ENCODE assay signal across 17 cellular contexts in the genomic region with DNA sequence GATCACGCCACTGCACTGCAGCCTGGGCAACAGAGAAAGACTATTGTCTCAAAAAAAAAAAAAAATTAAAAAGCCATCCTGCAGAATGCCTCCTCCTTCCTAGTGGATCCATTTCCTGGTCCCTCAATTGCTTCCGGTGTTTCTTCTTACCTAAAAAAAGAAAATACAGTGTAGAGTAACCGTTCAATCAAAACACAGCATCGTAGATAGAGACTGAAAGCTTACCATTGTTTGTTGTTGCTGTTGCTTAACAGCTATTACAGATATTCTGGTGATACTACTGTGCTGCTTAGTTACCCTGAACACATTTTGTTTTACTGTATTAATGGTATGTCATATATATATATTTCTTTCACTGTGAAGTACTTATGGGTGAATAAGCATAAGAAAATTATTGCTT. TPM values are rescaled to one million over a fixed set of nuclear protein-coding genes. Genes with fewer than 3 reads are reported as not detected.
A peak's percentile ranks its signal among the peaks of the same experiment; 100 is the strongest.
DNase-seq lines count a peak whose midpoint lies in the region; ATAC-seq and TF ChIP-seq lines count a peak whose summit lies in the region.
"Had no signal": no experiment of that assay in that cellular context is flagged by ENCODE, and none has a peak within 500 bp of the region (broad histone marks: within the 10 kb centered on the region; RNA-seq: fewer than 3 reads in every experiment).

No MANE protein-coding gene starts in this region.

- TF ChIP-seq POLR2A in heart left ventricle (IDR thresholded peaks at IDR 0.05) (no peak), gastrocnemius medialis (IDR thresholded peaks at IDR 0.05) (no peak)

- H3K9me3 ChIP-seq in heart left ventricle = no peaks in the 10 kb centered on the region
- H3K9me3 ChIP-seq in gastrocnemius medialis = no peaks in the 10 kb centered on the region
- H3K9me3 ChIP-seq: BLaER1 had no signal

- TF ChIP-seq CTCF in heart left ventricle (IDR thresholded peaks at IDR 0.05) = no peak
- TF ChIP-seq CTCF in endothelial cell (IDR thresholded peaks at IDR 0.05; ENCODE audit: unreplicated experiment) = no peak
- no peak for TF ChIP-seq CTCF in gastrocnemius medialis (IDR thresholded peaks at IDR 0.05 in 4 of 5, conservative IDR thresholded peaks at IDR 0.05 in 1 of 5)

- DNase-seq in heart left ventricle = no peak
- no peak for DNase-seq in cardiac septum (ENCODE audit: low spot score)
- DNase-seq in SK-MEL-5 (ENCODE audit: low read depth, low spot score) = peak; percentile 19
- no peak for DNase-seq in endothelial cell (ENCODE audit: low spot score)
- no peak for DNase-seq in left lobe of liver (ENCODE audit: low spot score)
- no peak for DNase-seq in gastrocnemius medialis
- DNase-seq in SK-N-DZ (ENCODE audit: low spot score) = no peak
- DNase-seq: 8988T; AML-193; CD8-positive, alpha-beta memory T cell; DMS53; HCEC 1CT; HFFc6 had no signal

- WGBS in heart left ventricle, 4 donors = 43 to 50% (median 48%) methylated on average over 4 of the region's 4 CpGs

- ATAC-seq in heart left ventricle (peak in 3 of 4 donors; percentile 35 to 70 (median 36)), left lobe of liver (peak; percentile 14), GM21367 (IDR thresholded peaks at IDR 0.05; ENCODE audit: unreplicated experiment) (no peak), gastrocnemius medialis (no peak)
- ATAC-seq: GM12878 had no signal

- H3K36me3 ChIP-seq in heart left ventricle (peaks cover 0 to 76% (median 54%) of the 10 kb centered on the region in 9 donors), gastrocnemius medialis (peaks cover 0 to 29% of the 10 kb centered on the region in 2 donors)

- H3K4me3 Mint-ChIP-seq in endothelial cell (ENCODE audit: unreplicated experiment) = no peak overlapping the region
- H3K4me3 Mint-ChIP-seq: CD8-positive, alpha-beta memory T cell; HFFc6 had no signal

- no peaks in the 10 kb centered on the region for H3K9me3 Mint-ChIP-seq in endothelial cell (ENCODE audit: unreplicated experiment)
- H3K9me3 Mint-ChIP-seq: CD8-positive, alpha-beta memory T cell; HFFc6 had no signal

- H3K27me3 ChIP-seq in heart left ventricle (no peaks in the 10 kb centered on the region), gastrocnemius medialis (no peaks in the 10 kb centered on the region)
- H3K27me3 ChIP-seq: BLaER1 had no signal

- peak overlapping the region; percentile 91 for H3K27ac Mint-ChIP-seq in endothelial cell (ENCODE audit: unreplicated experiment)
- H3K27ac Mint-ChIP-seq: HFFc6 had no signal

- H3K27ac ChIP-seq in heart left ventricle (peak overlapping the region in 2 of 12 donors; percentile 22 to 31), gastrocnemius medialis (peak overlapping the region in 1 of 4 donors; percentile 8)
- H3K27ac ChIP-seq: BLaER1, HL-60 had no signal

- H3K4me3 ChIP-seq in heart left ventricle (no peak overlapping the region), gastrocnemius medialis (no peak overlapping the region)
- H3K4me3 ChIP-seq: BLaER1, GM12878 had no signal

- peaks cover 9% of the 10 kb centered on the region for H3K36me3 Mint-ChIP-seq in endothelial cell (ENCODE audit: low read depth, unreplicated experiment)

- H3K4me1 Mint-ChIP-seq in endothelial cell (ENCODE audit: unreplicated experiment) = peaks cover 20% of the 10 kb centered on the region

- in situ Hi-C loops in SK-MEL-5 (cut with HindIII; ENCODE audit: low pct_unique_long_range_greater_than_20kb, low sequenced_read_pairs) = no loop called here
- in situ Hi-C loops in gastrocnemius medialis (cut with MboI; ENCODE audit: low sequenced_read_pairs in 4 of 4) = no loop called here

- H3K4me1 ChIP-seq in heart left ventricle (peaks cover 0 to 42% (median 9%) of the 10 kb centered on the region in 12 donors), gastrocnemius medialis (no peaks in the 10 kb centered on the region)
- H3K4me1 ChIP-seq: BLaER1 had no signal

- no peaks in the 10 kb centered on the region for H3K27me3 Mint-ChIP-seq in endothelial cell (ENCODE audit: unreplicated experiment)
- H3K27me3 Mint-ChIP-seq: CD8-positive, alpha-beta memory T cell had no signal

- intact Hi-C loops in heart left ventricle (cut with DNase I) (no loop called here), cardiac septum (cut with DNase I) (no loop called here), gastrocnemius medialis (cut with DNase I; ENCODE audit: low total_unique reads) (no loop called here)

RNA-seq across cellular contexts. Expression of gene GOLGA4, which starts 36.8 kb away (rescaled TPM):
- total RNA-seq in heart left ventricle (100 to 1,000 TPM; 110 to 235 (median 183) TPM), cardiac septum (200 TPM), endothelial cell (ENCODE audit: unreplicated experiment) (51.1 TPM), left lobe of liver (58.8 TPM), gastrocnemius medialis (100 to 1,000 TPM; 233 to 357 (median 269) TPM)
- 10 to 100 TPM; 63.2 to 97.2 TPM for polyA plus RNA-seq in heart left ventricle
- total RNA-seq in SK-MEL-5 (2014; rRNA removed; shearing (Covaris generic)) = 83.4 and 98.9 TPM in 2 replicates
- 39.7 and 54.0 TPM in 2 replicates for polyA plus RNA-seq in SK-MEL-5 (2015; cell fraction: cytosol; rRNA removed)
- 44.0 and 44.3 TPM in 2 replicates for polyA plus RNA-seq in SK-MEL-5 (2015; cell fraction: nucleus; rRNA removed)
- 9.3 and 11.5 TPM in 2 replicates for polyA plus RNA-seq in SK-N-DZ (2014; cell fraction: cytosol; rRNA removed)
- 11.8 and 13.2 TPM in 2 replicates for polyA plus RNA-seq in SK-N-DZ (2014; cell fraction: nucleus; rRNA removed)

Comparison
In these comparisons a context has a peak if more than half of its experiments do, and no peak if none do; other contexts are left out.
1. ATAC-seq: peak in heart left ventricle (3 of 4) and left lobe of liver (single experiment); none in GM21367 (single experiment) and gastrocnemius medialis (0 of 2).